6 cellular contexts compared by ENCODE assay signal in genomic region chr14:94079891-94080605, GRCh38. TPM values are rescaled to one million over a fixed set of nuclear protein-coding genes. Genes with fewer than 3 reads are reported as not detected.
DNase-seq lines count a peak whose midpoint lies in the region; ATAC-seq, FAIRE-seq and TF ChIP-seq lines count a peak whose summit lies in the region.

No MANE protein-coding gene starts in this region.

- FAIRE-seq in astrocyte (lab: Jason Lieb, UNC): no peak

- DNase-seq in HFF-Myc (ENCODE audit: extremely low read depth, low read depth) (peak; percentile 9), astrocyte (ENCODE audit: low read depth) (peak; percentile 44), myocyte (ENCODE audit: low read depth) (peak; percentile 87)

- H3K27ac Mint-ChIP-seq in astrocyte (ENCODE audit: unreplicated experiment): peak overlapping the region; percentile 98

- H3K9me3 Mint-ChIP-seq in astrocyte (ENCODE audit: unreplicated experiment): peaks cover 7% of the 10 kb centered on the region

- TF ChIP-seq CTCF in HFF-Myc (IDR thresholded peaks at IDR 0.05; ENCODE audit: low read depth, low read length, missing control alignments) (no peak), astrocyte (IDR thresholded peaks at IDR 0.05; ENCODE audit: insufficient read depth, low read depth, low read length) (no peak)

- peak overlapping the region; percentile 99 for H3K4me3 Mint-ChIP-seq in astrocyte (ENCODE audit: unreplicated experiment)

- peaks cover 11% of the 10 kb centered on the region for H3K36me3 ChIP-seq in astrocyte (ENCODE audit: insufficient read depth, low read length)

- peaks cover 79% of the 10 kb centered on the region for H3K79me2 ChIP-seq in astrocyte (ENCODE audit: insufficient read depth, low read length)

- peak overlapping the region; percentile 97 for H3K4me2 ChIP-seq in astrocyte (ENCODE audit: low read length)

- H4K20me1 ChIP-seq in astrocyte (ENCODE audit: insufficient read depth, low read length): peaks cover 31% of the 10 kb centered on the region

- no peaks in the 10 kb centered on the region for H3K27me3 Mint-ChIP-seq in astrocyte (ENCODE audit: low read depth, unreplicated experiment)

- no peaks in the 10 kb centered on the region for H3K27me3 ChIP-seq in astrocyte (ENCODE audit: insufficient read depth, low read length)

- H2AFZ ChIP-seq in astrocyte (ENCODE audit: low read depth, low read length): peak overlapping the region; percentile 94

- H3K4me1 ChIP-seq in astrocyte (ENCODE audit: insufficient read depth, low read length): peaks cover 14% of the 10 kb centered on the region

- peak overlapping the region; percentile 89 for H3K27ac ChIP-seq in astrocyte (ENCODE audit: low read depth, low read length)

- peak overlapping the region; percentile 94 for H3K9ac ChIP-seq in astrocyte (ENCODE audit: low read length)

- H3K4me3 ChIP-seq in HFF-Myc (replicated peaks; ENCODE audit: low read depth, low read length) (peak overlapping the region; percentile 98), astrocyte (ENCODE audit: insufficient read depth, low read depth, low read length) (peak overlapping the region; percentile 92)

- no peak for ATAC-seq in HG03469 (IDR thresholded peaks at IDR 0.05; ENCODE audit: unreplicated experiment)
- ATAC-seq in HG03159 (IDR thresholded peaks at IDR 0.05; ENCODE audit: unreplicated experiment): no peak
- no peak for ATAC-seq in HG03378 (IDR thresholded peaks at IDR 0.05; ENCODE audit: unreplicated experiment)

- no peaks in the 10 kb centered on the region for H3K9me3 ChIP-seq in astrocyte (ENCODE audit: insufficient read depth, low read depth, low read length)

- H3K36me3 Mint-ChIP-seq in astrocyte (ENCODE audit: low read depth, unreplicated experiment): peaks cover 26% of the 10 kb centered on the region

- H3K4me1 Mint-ChIP-seq in astrocyte (ENCODE audit: low read depth, unreplicated experiment): peaks cover 22% of the 10 kb centered on the region

RNA-seq across cellular contexts. Expression of gene DDX24, which starts 1.0 kb away (rescaled TPM):
- total RNA-seq in astrocyte (206 TPM in 2 replicates), myocyte (156 and 161 TPM in 2 replicates)
- 193 TPM for polyA plus RNA-seq in myocyte (2012)

RNA-seq across cellular contexts. Expression of gene IFI27L1, which starts 1.1 kb away (rescaled TPM):
- total RNA-seq in astrocyte (28.4 and 30.8 TPM in 2 replicates), myocyte (5.6 and 10.3 TPM in 2 replicates)
- 41.0 TPM for polyA plus RNA-seq in myocyte (2012)

RNA-seq across cellular contexts. Expression of gene IFI27, which starts 30.5 kb away (rescaled TPM):
- total RNA-seq in astrocyte (1,022 and 1,408 TPM in 2 replicates), myocyte (2.5 and 5.8 TPM in 2 replicates)
- polyA plus RNA-seq in myocyte (2012): 1.6 TPM

RNA-seq across cellular contexts. Expression of gene IFI27L2, which starts 49.4 kb away (rescaled TPM):
- total RNA-seq in astrocyte (63.9 and 79.9 TPM in 2 replicates), myocyte (34.8 and 42.6 TPM in 2 replicates)
- 256 TPM for polyA plus RNA-seq in myocyte (2012)

RNA-seq across cellular contexts. Expression of gene OTUB2, which starts 53.9 kb away (rescaled TPM):
- 3.1 and 3.3 TPM in 2 replicates for total RNA-seq in astrocyte
- total RNA-seq in myocyte: 0.48 and 1.1 TPM in 2 replicates
- polyA plus RNA-seq in myocyte (2012): 1.7 TPM

Comparison
In these comparisons a context has a peak if more than half of its experiments do, and no peak if none do; other contexts are left out.
1. DNase-seq: peak in every context shown above with its lines; median percentile 87 in myocyte; 44 in astrocyte; 9 in HFF-Myc.
2. RNA of gene IFI27, which starts 30.5 kb away (total RNA-seq): 1,022 to 1,408 TPM in astrocyte; 2.5 to 5.8 TPM in myocyte; every median in the first group is over 100 times any median in the second.